Comparison of ENCODE assay signal across 12 cellular contexts in genomic region chr11:47530721-47531120, GRCh38. TPM values are rescaled to one million over a fixed set of nuclear protein-coding genes. Genes with fewer than 3 reads are reported as not detected.
A peak's percentile ranks its signal among the peaks of the same experiment; 100 is the strongest.
DNase-seq lines count a peak whose midpoint lies in the region; ATAC-seq and TF ChIP-seq lines count a peak whose summit lies in the region.
"Not testable (repeated sequence)": the region's sequence is repeated elsewhere in the genome, so short reads cannot be mapped to it uniquely, and the experiment has no call there.
"Had no signal": no experiment of that assay in that cellular context is flagged by ENCODE, and none has a peak within 500 bp of the region (broad histone marks: within the 10 kb centered on the region; RNA-seq: fewer than 3 reads in every experiment).

No MANE protein-coding gene starts in this region.

- peaks cover 52% of the 10 kb centered on the region for H4K20me1 ChIP-seq in osteoblast (ENCODE audit: insufficient read depth, low read length)

- H3K79me2 ChIP-seq in osteoblast (ENCODE audit: insufficient read depth, low read length) = peaks cover 98% of the 10 kb centered on the region

- not testable (repeated sequence) for H3K4me2 ChIP-seq in osteoblast (ENCODE audit: insufficient read depth, low read length)

- not testable (repeated sequence) for DNase-seq in CD4-positive, CD25-positive, alpha-beta regulatory T cell; HFFc6; activated T-cell treated with anti-CD3 and anti-CD28 coated beads, Interleukin-2, amount 50 U/mL, for 24 hours; MCF 10A (ENCODE audit: unreplicated experiment); endothelial cell (ENCODE audit: low spot score); naive B cell; osteoblast (ENCODE audit: insufficient read length, low spot score, missing footprints)

- POLR2A ChIA-PET in MCF 10A (lab: Yijun Ruan, JAX) = interaction anchor here (0.6 to 2.2 kb wide), 3 partner anchors 10 to 238 kb away, joined by 3 to 14 read pairs (median 4); no protein-coding TSS in a partner anchor

- CTCF ChIA-PET in MCF 10A (lab: Yijun Ruan, JAX) = interaction anchor here (0.9 to 2.3 kb wide), 2 partner anchors 9 to 14 kb away, joined by 3 to 6 read pairs; no protein-coding TSS in a partner anchor

- intact Hi-C loops in MCF 10A (cut with micrococcal nuclease) = not testable (repeated sequence)

- not testable (repeated sequence) for ATAC-seq in CD4-positive, CD25-positive, alpha-beta regulatory T cell (ENCODE audit: low read depth in 2 of 2); naive B cell (ENCODE audit: low read depth in 2 of 2); stimulated activated memory B cell treated with anti-CD40 and anti-IgM and Interleukin-4, amounts not matched to agents 10 μg/mL and 1 μg/mL and 100 μg/mL, for 72 hours

- H3K27ac ChIP-seq in CD4-positive, CD25-positive, alpha-beta regulatory T cell (ENCODE audit: insufficient read depth, low read length, poor library complexity, severe bottlenecking) = not testable (repeated sequence)
- H3K27ac ChIP-seq in osteoblast (ENCODE audit: low read depth, low read length) = peak overlapping the region; percentile 28

- peaks cover 19% of the 10 kb centered on the region for H3K4me1 ChIP-seq in CD4-positive, CD25-positive, alpha-beta regulatory T cell (ENCODE audit: control insufficient read depth, insufficient read depth, low read length, poor library complexity, severe bottlenecking)
- peaks cover 32% of the 10 kb centered on the region for H3K4me1 ChIP-seq in osteoblast (ENCODE audit: insufficient read depth, low read length)

- not testable (repeated sequence) for H3K27me3 ChIP-seq in CD4-positive, CD25-positive, alpha-beta regulatory T cell (ENCODE audit: control insufficient read depth, insufficient read depth, low read length); osteoblast (ENCODE audit: insufficient read depth, low read length)

- H3K4me1 Mint-ChIP-seq in CD4-positive, CD25-positive, alpha-beta regulatory T cell = peaks cover 10 to 77% (median 41%) of the 10 kb centered on the region in 4 donors
- peaks cover 35% of the 10 kb centered on the region for H3K4me1 Mint-ChIP-seq in HFFc6 (ENCODE audit: low read depth)
- H3K4me1 Mint-ChIP-seq in activated T-cell treated with anti-CD3 and anti-CD28 coated beads, Interleukin-2, amount 50 U/mL, for 24 hours (ENCODE audit: low read depth) = peaks cover 59% of the 10 kb centered on the region
- H3K4me1 Mint-ChIP-seq in MCF 10A (ENCODE audit: insufficient read depth, unreplicated experiment) = peaks cover 14% of the 10 kb centered on the region
- H3K4me1 Mint-ChIP-seq in endothelial cell (ENCODE audit: unreplicated experiment) = not testable (repeated sequence)
- peaks cover 27 to 63% (median 33%) of the 10 kb centered on the region in 3 donors for H3K4me1 Mint-ChIP-seq in naive B cell
- peaks cover 50% of the 10 kb centered on the region for H3K4me1 Mint-ChIP-seq in stimulated activated memory B cell treated with anti-CD40 and anti-IgM and Interleukin-4, amounts not matched to agents 10 μg/mL and 1 μg/mL and 100 μg/mL, for 72 hours

- H3K36me3 ChIP-seq in CD4-positive, CD25-positive, alpha-beta regulatory T cell (ENCODE audit: control insufficient read depth, insufficient read depth, low read length); osteoblast (ENCODE audit: insufficient read depth, low read length): not testable (repeated sequence)

- not testable (repeated sequence) for H3K27me3 Mint-ChIP-seq in CD4-positive, CD25-positive, alpha-beta regulatory T cell; HFFc6 (ENCODE audit: insufficient read depth); activated T-cell treated with anti-CD3 and anti-CD28 coated beads, Interleukin-2, amount 50 U/mL, for 24 hours; MCF 10A (ENCODE audit: insufficient read depth, unreplicated experiment); endothelial cell (ENCODE audit: unreplicated experiment); naive B cell; stimulated activated memory B cell treated with anti-CD40 and anti-IgM and Interleukin-4, amounts not matched to agents 10 μg/mL and 1 μg/mL and 100 μg/mL, for 72 hours

- H2AFZ ChIP-seq in osteoblast (ENCODE audit: low read length) = not testable (repeated sequence)

- H3K27ac Mint-ChIP-seq in CD4-positive, CD25-positive, alpha-beta regulatory T cell = peak overlapping the region; percentile 60 to 92 (median 79)
- H3K27ac Mint-ChIP-seq in HFFc6 (peak overlapping the region; percentile 44; the same call in 1 of the 2 replicates), MCF 10A (ENCODE audit: low read depth, unreplicated experiment) (peak overlapping the region; percentile 82), endothelial cell (ENCODE audit: unreplicated experiment) (peak overlapping the region; percentile 77), naive B cell (peak overlapping the region in 5 of 6 donors; percentile 1 to 76 (median 42))
- H3K27ac Mint-ChIP-seq in activated T-cell treated with anti-CD3 and anti-CD28 coated beads, Interleukin-2, amount 50 U/mL, for 24 hours = peak overlapping the region; percentile 63
- peak overlapping the region; percentile 23 for H3K27ac Mint-ChIP-seq in stimulated activated memory B cell treated with anti-CD40 and anti-IgM and Interleukin-4, amounts not matched to agents 10 μg/mL and 1 μg/mL and 100 μg/mL, for 72 hours

- H3K9me3 ChIP-seq in CD4-positive, CD25-positive, alpha-beta regulatory T cell (ENCODE audit: control insufficient read depth in 2 of 2, low read length in 2 of 2); osteoblast (ENCODE audit: low read depth, low read length): not testable (repeated sequence)

- not testable (repeated sequence) for H3K9me3 Mint-ChIP-seq in CD4-positive, CD25-positive, alpha-beta regulatory T cell; HFFc6; activated T-cell treated with anti-CD3 and anti-CD28 coated beads, Interleukin-2, amount 50 U/mL, for 24 hours; MCF 10A (ENCODE audit: unreplicated experiment); endothelial cell (ENCODE audit: unreplicated experiment); naive B cell; stimulated activated memory B cell treated with anti-CD40 and anti-IgM and Interleukin-4, amounts not matched to agents 10 μg/mL and 1 μg/mL and 100 μg/mL, for 72 hours

- not testable (repeated sequence) for H3K4me3 Mint-ChIP-seq in CD4-positive, CD25-positive, alpha-beta regulatory T cell; HFFc6; activated T-cell treated with anti-CD3 and anti-CD28 coated beads, Interleukin-2, amount 50 U/mL, for 24 hours; MCF 10A (ENCODE audit: unreplicated experiment); naive B cell; stimulated activated memory B cell treated with anti-CD40 and anti-IgM and Interleukin-4, amounts not matched to agents 10 μg/mL and 1 μg/mL and 100 μg/mL, for 72 hours
- peak overlapping the region; percentile 38 for H3K4me3 Mint-ChIP-seq in endothelial cell (ENCODE audit: unreplicated experiment)

- TF ChIP-seq CTCF in HFFc6 (IDR thresholded peaks at IDR 0.05); MCF 10A (IDR thresholded peaks at IDR 0.05; ENCODE audit: unreplicated experiment); endothelial cell (IDR thresholded peaks at IDR 0.05; ENCODE audit: unreplicated experiment); osteoblast (IDR thresholded peaks at IDR 0.05; ENCODE audit: extremely low read depth, low read depth, low read length): not testable (repeated sequence)

- not testable (repeated sequence) for H3K4me3 ChIP-seq in CD4-positive, CD25-positive, alpha-beta regulatory T cell (ENCODE audit: low read depth, low read length); osteoblast (ENCODE audit: insufficient read depth, low read length)

- H3K36me3 Mint-ChIP-seq in CD4-positive, CD25-positive, alpha-beta regulatory T cell = peaks cover 12% of the 10 kb centered on the region
- not testable (repeated sequence) for H3K36me3 Mint-ChIP-seq in HFFc6 (ENCODE audit: low read depth); endothelial cell (ENCODE audit: low read depth, unreplicated experiment); naive B cell
- H3K36me3 Mint-ChIP-seq in activated T-cell treated with anti-CD3 and anti-CD28 coated beads, Interleukin-2, amount 50 U/mL, for 24 hours (ENCODE audit: low read depth) = peaks cover 55% of the 10 kb centered on the region
- H3K36me3 Mint-ChIP-seq in MCF 10A (ENCODE audit: insufficient read depth, unreplicated experiment) = peaks cover 27% of the 10 kb centered on the region
- peaks cover 13% of the 10 kb centered on the region for H3K36me3 Mint-ChIP-seq in stimulated activated memory B cell treated with anti-CD40 and anti-IgM and Interleukin-4, amounts not matched to agents 10 μg/mL and 1 μg/mL and 100 μg/mL, for 72 hours

- BruUV-seq in MCF 10A (replicated peaks; lab: Mats Ljungman, UMichigan) = not testable (repeated sequence)

RNA-seq across cellular contexts. Expression of gene CELF1, which starts 22.2 kb away (rescaled TPM):
- total RNA-seq in CD4-positive, CD25-positive, alpha-beta regulatory T cell = 124 TPM
- 10 to 100 TPM; 30.8 to 61.2 (median 47.9) TPM for polyA plus RNA-seq in CD4-positive, CD25-positive, alpha-beta regulatory T cell
- 100 to 1,000 TPM; 103 to 131 (median 120) TPM for total RNA-seq in HFFc6 (2021; fragmentation: NEBNext Ultra II Directional; extraction: Animal tissue kit (Norgen Biotek cat#: 25700))
- 173 and 189 TPM in 2 replicates for total RNA-seq in MCF 10A (2022)
- 162 TPM for total RNA-seq in endothelial cell (ENCODE audit: unreplicated experiment)
- 10 to 100 TPM; 61.5 to 96.8 (median 69.0) TPM for polyA plus RNA-seq in naive B cell (ENCODE audit: low read depth in 6 of 6)
- total RNA-seq in osteoblast = 136 and 148 TPM in 2 replicates

RNA-seq across cellular contexts. Expression of gene PTPMT1, which starts 34.7 kb away (rescaled TPM):
- 19.5 TPM for total RNA-seq in CD4-positive, CD25-positive, alpha-beta regulatory T cell
- 10 to 100 TPM; 50.7 to 86.1 (median 76.1) TPM for polyA plus RNA-seq in CD4-positive, CD25-positive, alpha-beta regulatory T cell
- total RNA-seq in HFFc6 (2021; fragmentation: NEBNext Ultra II Directional; extraction: Animal tissue kit (Norgen Biotek cat#: 25700)) = 10 to 100 TPM; 51.8 to 64.2 (median 54.5) TPM
- total RNA-seq in MCF 10A (2022) (44.6 and 49.0 TPM in 2 replicates), endothelial cell (ENCODE audit: unreplicated experiment) (34.9 TPM), osteoblast (67.5 and 80.7 TPM in 2 replicates)
- polyA plus RNA-seq in naive B cell (ENCODE audit: low read depth in 6 of 6) = 100 to 1,000 TPM in 1 of 6 donors, 10 to 100 TPM in 5; 69.3 to 133 (median 81.2) TPM

RNA-seq across cellular contexts. Expression of gene KBTBD4, which starts 48.0 kb away (rescaled TPM):
- 23.7 TPM for total RNA-seq in CD4-positive, CD25-positive, alpha-beta regulatory T cell
- polyA plus RNA-seq in CD4-positive, CD25-positive, alpha-beta regulatory T cell = 10 to 100 TPM; 48.7 to 54.4 (median 50.9) TPM
- total RNA-seq in HFFc6 (2021; fragmentation: NEBNext Ultra II Directional; extraction: Animal tissue kit (Norgen Biotek cat#: 25700)) = 10 to 100 TPM; 15.9 to 19.4 (median 18.4) TPM
- total RNA-seq in MCF 10A (2022) = 8.4 and 12.6 TPM in 2 replicates
- 12.1 TPM for total RNA-seq in endothelial cell (ENCODE audit: unreplicated experiment)
- 10 to 100 TPM; 32.5 to 71.8 (median 46.1) TPM for polyA plus RNA-seq in naive B cell (ENCODE audit: low read depth in 6 of 6)
- 26.8 and 28.3 TPM in 2 replicates for total RNA-seq in osteoblast

RNA-seq across cellular contexts. Expression of gene NDUFS3, which starts 48.2 kb away (rescaled TPM):
- total RNA-seq in CD4-positive, CD25-positive, alpha-beta regulatory T cell = 70.6 TPM
- polyA plus RNA-seq in CD4-positive, CD25-positive, alpha-beta regulatory T cell = 100 to 1,000 TPM; 112 to 129 (median 121) TPM
- total RNA-seq in HFFc6 (2021; fragmentation: NEBNext Ultra II Directional; extraction: Animal tissue kit (Norgen Biotek cat#: 25700)) = 100 to 1,000 TPM in 3 of 6 experiments, 10 to 100 TPM in 3; 97.0 to 105 (median 99.8) TPM
- total RNA-seq in MCF 10A (2022) = 117 and 120 TPM in 2 replicates
- 199 TPM for total RNA-seq in endothelial cell (ENCODE audit: unreplicated experiment)
- 100 to 1,000 TPM in 3 of 6 donors, 10 to 100 TPM in 3; 83.1 to 113 (median 99.6) TPM for polyA plus RNA-seq in naive B cell (ENCODE audit: low read depth in 6 of 6)
- 55.0 and 56.9 TPM in 2 replicates for total RNA-seq in osteoblast

RNA-seq across cellular contexts. Expression of gene FAM180B, which starts 55.8 kb away (rescaled TPM):
- 0.27 TPM for total RNA-seq in CD4-positive, CD25-positive, alpha-beta regulatory T cell
- polyA plus RNA-seq in CD4-positive, CD25-positive, alpha-beta regulatory T cell = not detected
- not detected for total RNA-seq in HFFc6 (2021; fragmentation: NEBNext Ultra II Directional; extraction: Animal tissue kit (Norgen Biotek cat#: 25700))
- not detected in 2 replicates for total RNA-seq in MCF 10A (2022)
- total RNA-seq in endothelial cell (ENCODE audit: unreplicated experiment) = 0.31 TPM
- polyA plus RNA-seq in naive B cell (ENCODE audit: low read depth in 6 of 6) = not detected
- total RNA-seq in osteoblast = not detected in 2 replicates
- total RNA-seq: H4, LHCN-M2, PC-3 had no signal
- polyA plus RNA-seq: BJ had no signal

Comparison
In these comparisons a context has a peak if more than half of its experiments do, and no peak if none do; other contexts are left out.
1. H3K27ac Mint-ChIP-seq: peak in every context shown above with its lines; median percentile 82 in MCF 10A; 79 in CD4-positive, CD25-positive, alpha-beta regulatory T cell; 77 in endothelial cell; 63 in activated T-cell treated with anti-CD3 and anti-CD28 coated beads, Interleukin-2, amount 50 U/mL, for 24 hours; 44 in HFFc6; 42 in naive B cell; 23 in stimulated activated memory B cell treated with anti-CD40 and anti-IgM and Interleukin-4, amounts not matched to agents 10 μg/mL and 1 μg/mL and 100 μg/mL, for 72 hours.